Comparison of ENCODE assay signal across 30 cellular contexts in genomic region chr12:26042645-26043044, GRCh38.
DNase-seq lines count a peak whose midpoint lies in the region; ATAC-seq, FAIRE-seq and TF ChIP-seq lines count a peak whose summit lies in the region.
"Had no signal": no experiment of that assay in that cellular context is flagged by ENCODE, and none has a peak within 500 bp of the region (broad histone marks: within the 10 kb centered on the region; RNA-seq: fewer than 3 reads in every experiment).

No MANE protein-coding gene starts in this region.

- H3K4me2 ChIP-seq in neural progenitor cell = no peak overlapping the region

- H3K4me3 Mint-ChIP-seq in WTC11 (no peak overlapping the region), neural progenitor cell (no peak overlapping the region)
- H3K4me3 Mint-ChIP-seq: activated CD4-positive, alpha-beta T cell treated with anti-CD3 and anti-CD28 coated beads, Interleukin-2, amount 10 ng/mL, durations not matched to agents 24 days and 14 days; activated naive CD8-positive, alpha-beta T cell; CD14-positive monocyte; T-cell had no signal

- H2AFZ ChIP-seq in neural progenitor cell (replicated peaks) = no peak overlapping the region

- CTCF ChIA-PET in HEK293 (lab: Yijun Ruan, JAX) (interaction anchor here (0.5 to 0.6 kb wide), 3 partner anchors 25 to 970 kb away, joined by 3 to 5 read pairs (median 3); no protein-coding TSS in a partner anchor), WTC11 (lab: Charles Lee) (no interaction called here)

- no peak for ATAC-seq in WTC11
- ATAC-seq in GM18861 (IDR thresholded peaks at IDR 0.05; ENCODE audit: unreplicated experiment) = no peak
- ATAC-seq: heart left ventricle, left ventricle myocardium superior, T-cell had no signal

- DNase-seq in WTC11 (ENCODE audit: low spot score) = no peak
- DNase-seq in frontal cortex (ENCODE audit: low spot score in 2 of 2) = no peak
- no peak for DNase-seq in neural progenitor cell (ENCODE audit: low spot score)
- DNase-seq in NCI-H146 (lab: John Stamatoyannopoulos, UW) = no peak
- DNase-seq: activated CD4-positive, alpha-beta T cell treated with anti-CD3 and anti-CD28 coated beads, Interleukin-2, amount 10 ng/mL, durations not matched to agents 24 days and 14 days; activated effector memory CD4-positive, alpha-beta T cell treated with Interleukin-2 at 50 U/mL for 16 hours; activated T-cell treated with anti-CD3 and anti-CD28 coated beads, Interleukin-2, amount 50 U/mL, for 1 hour; aorta; DND-41; effector memory CD4-positive, alpha-beta T cell; heart left ventricle; left ventricle myocardium superior; NCI-H1436; NCI-H2081 treated with DMSO at 0.1 percent for 48 hours; NCI-H345; NCI-H69; SHP77 treated with DMSO at 0.1 percent for 48 hours; stimulated activated CD4-positive, alpha-beta T cell treated with anti-CD3 and anti-CD28 coated beads, Interleukin-4, amount 100 ng/mL, for 24 hours; T-cell; transverse colon had no signal

- H3K4me1 ChIP-seq in HEK293 (ENCODE audit: control insufficient read depth, insufficient read depth, low read length) = peaks cover 36% of the 10 kb centered on the region
- H3K4me1 ChIP-seq in neural progenitor cell = peaks cover 53% of the 10 kb centered on the region

- H3K9me3 Mint-ChIP-seq in WTC11 (no peaks in the 10 kb centered on the region), neural progenitor cell (no peaks in the 10 kb centered on the region)
- H3K9me3 Mint-ChIP-seq: activated CD4-positive, alpha-beta T cell treated with anti-CD3 and anti-CD28 coated beads, Interleukin-2, amount 10 ng/mL, durations not matched to agents 24 days and 14 days; CD14-positive monocyte; T-cell had no signal

- POLR2A ChIA-PET in HEK293 (lab: Yijun Ruan, JAX) (no interaction called here), WTC11 (lab: Charles Lee) (no interaction called here)

- TF ChIP-seq CTCF in HEK293 (tag by site-specific recombination; IDR thresholded peaks at IDR 0.05) (no peak), WTC11 (IDR thresholded peaks at IDR 0.05) (no peak), neural progenitor cell (IDR thresholded peaks at IDR 0.05) (no peak)

- H3K27ac ChIP-seq in HEK293 (ENCODE audit: extremely low read depth, low read depth, low read length) (no peak overlapping the region), temporal lobe (ENCODE audit: low read depth, low read length) (peak overlapping the region; percentile 63), neural progenitor cell (no peak overlapping the region)
- H3K27ac ChIP-seq: cardiac muscle cell, coronary artery, epithelial cell of prostate, heart left ventricle, transverse colon had no signal

- H3K79me2 ChIP-seq in neural progenitor cell (ENCODE audit: low read depth) = peaks cover 93% of the 10 kb centered on the region

- peaks cover 84% of the 10 kb centered on the region for H4K20me1 ChIP-seq in neural progenitor cell (ENCODE audit: low read depth)

- H3K36me3 Mint-ChIP-seq in WTC11 (no peaks in the 10 kb centered on the region), neural progenitor cell (no peaks in the 10 kb centered on the region)
- H3K36me3 Mint-ChIP-seq: activated naive CD8-positive, alpha-beta T cell; CD14-positive monocyte; T-cell had no signal

- H3K4me1 Mint-ChIP-seq in WTC11 (peaks cover 44% of the 10 kb centered on the region), neural progenitor cell (peaks cover 32% of the 10 kb centered on the region)
- H3K4me1 Mint-ChIP-seq: activated CD4-positive, alpha-beta T cell treated with anti-CD3 and anti-CD28 coated beads, Interleukin-2, amount 10 ng/mL, durations not matched to agents 24 days and 14 days; CD14-positive monocyte; T-cell had no signal

- H3K27me3 Mint-ChIP-seq in WTC11 (ENCODE audit: low read depth) (no peaks in the 10 kb centered on the region; the same call in 1 of the 2 replicates), neural progenitor cell (ENCODE audit: insufficient read depth, low read depth) (no peaks in the 10 kb centered on the region)

- H3F3A ChIP-seq in neural progenitor cell (ENCODE audit: low read depth) = peaks cover 17% of the 10 kb centered on the region

- H3K4me3 ChIP-seq in HEK293 (ENCODE audit: low read depth, low read length) (no peak overlapping the region), neural progenitor cell (no peak overlapping the region)
- H3K4me3 ChIP-seq: cardiac muscle cell, coronary artery, heart left ventricle, transverse colon had no signal

- H3K27ac Mint-ChIP-seq in WTC11 = 0 out of 2 replicates have a peak overlapping the region, but pooled peaks have one; percentile 0
- H3K27ac Mint-ChIP-seq in neural progenitor cell = no peak overlapping the region
- H3K27ac Mint-ChIP-seq: activated CD4-positive, alpha-beta T cell treated with anti-CD3 and anti-CD28 coated beads, Interleukin-2, amount 10 ng/mL, durations not matched to agents 24 days and 14 days; activated naive CD8-positive, alpha-beta T cell; CD14-positive monocyte; T-cell had no signal

- peak; percentile 68 for FAIRE-seq in frontal cortex (lab: Jason Lieb, UNC)
- FAIRE-seq: keratinocyte, RCC 7860 had no signal

- H3K36me3 ChIP-seq in HEK293 (ENCODE audit: control insufficient read depth in 2 of 2, insufficient read depth in 1 of 2, low read length in 2 of 2) (no peaks in the 10 kb centered on the region), neural progenitor cell (no peaks in the 10 kb centered on the region)
- H3K36me3 ChIP-seq: cardiac muscle cell, heart left ventricle, transverse colon had no signal

- no peaks in the 10 kb centered on the region for H3K9me3 ChIP-seq in HEK293 (ENCODE audit: control insufficient read depth, insufficient read depth, low read depth, low read length)
- H3K9me3 ChIP-seq in neural progenitor cell (ENCODE audit: low read depth) = no peaks in the 10 kb centered on the region
- H3K9me3 ChIP-seq: heart left ventricle, transverse colon had no signal

- H3K9ac ChIP-seq in neural progenitor cell = no peak overlapping the region

- no peaks in the 10 kb centered on the region for H3K27me3 ChIP-seq in neural progenitor cell
- H3K27me3 ChIP-seq: cardiac muscle cell, heart left ventricle, transverse colon had no signal

TF ChIP-seq in HEK293, 187 proteins besides CTCF, POLR2A, EP300 and RAD21 (continues in another document):
- TF ChIP-seq ZBTB44 (tag by site-specific recombination; IDR thresholded peaks at IDR 0.05) (peak; percentile 34; the same call in 1 of the 2 replicates), ZNF140 (tag by site-specific recombination; IDR thresholded peaks at IDR 0.05) (no peak), ZNF610 (tag by site-specific recombination; IDR thresholded peaks at IDR 0.05; ENCODE audit: borderline replicate concordance) (no peak), GFI1B (tag by site-specific recombination; IDR thresholded peaks at IDR 0.05) (0 out of 2 replicates have a peak, but pooled peaks have one; percentile 47), OSR2 (tag by site-specific recombination; IDR thresholded peaks at IDR 0.05) (peak; percentile 81), ZNF664 (tag by site-specific recombination; IDR thresholded peaks at IDR 0.05) (peak; percentile 85), ZNF2 (tag by site-specific recombination; IDR thresholded peaks at IDR 0.05) (no peak), ZNF555 (tag by site-specific recombination; conservative IDR thresholded peaks at IDR 0.05) (no peak), ZNF366 (tag by site-specific recombination; conservative IDR thresholded peaks at IDR 0.05) (0 out of 2 replicates have a peak, but pooled peaks have one; percentile 10)

TF ChIP-seq in WTC11, 78 proteins besides CTCF, POLR2A, EP300 and RAD21 (continues in another document):
- TF ChIP-seq NFE2L1 (CRISPR knock-in tag; IDR thresholded peaks at IDR 0.05) (no peak), NFATC4 (CRISPR knock-in tag; IDR thresholded peaks at IDR 0.05) (no peak), MYBL2 (CRISPR knock-in tag; IDR thresholded peaks at IDR 0.05) (no peak), ZNF121 (CRISPR knock-in tag; IDR thresholded peaks at IDR 0.05) (no peak), ZBTB43 (CRISPR knock-in tag; IDR thresholded peaks at IDR 0.05) (no peak), ATF1 (CRISPR knock-in tag; IDR thresholded peaks at IDR 0.05) (no peak), CREB1 (CRISPR knock-in tag; IDR thresholded peaks at IDR 0.05) (no peak), ETV6 (CRISPR knock-in tag; IDR thresholded peaks at IDR 0.05) (no peak), JUN (CRISPR knock-in tag; IDR thresholded peaks at IDR 0.05) (no peak), CBFB (CRISPR knock-in tag; IDR thresholded peaks at IDR 0.05; ENCODE audit: low read depth) (no peak)
